Comparison of ENCODE assay signal across 8 cellular contexts in genomic region chr1:87327362-87328120, GRCh38. TPM values are rescaled to one million over a fixed set of nuclear protein-coding genes. Genes with fewer than 3 reads are reported as not detected.
DNase-seq lines count a peak whose midpoint lies in the region; ATAC-seq and TF ChIP-seq lines count a peak whose summit lies in the region.

No MANE protein-coding gene starts in this region.

- in situ Hi-C loops in GM13977 (cut with MboI; ENCODE audit: low pct_unique_long_range_greater_than_20kb, low sequenced_read_pairs, unreplicated experiment), result loop anchor here (25.0 kb wide), 2 partner anchors 110 to 635 kb away; no protein-coding TSS in a partner anchor

- H3K27ac Mint-ChIP-seq in stimulated activated naive CD8-positive, alpha-beta T cell treated with anti-CD3 and anti-CD28 coated beads, Interleukin-15, Interleukin-2, amounts not matched to agents 100 ng/mL and 50 ng/mL, for 24 hours, result no peak overlapping the region
- H3K27ac Mint-ChIP-seq in mesothelial cell of epicardium, result peak overlapping the region; percentile 99

- TF ChIP-seq CTCF in breast epithelium (IDR thresholded peaks at IDR 0.05) (no peak), mesothelial cell of epicardium (IDR thresholded peaks at IDR 0.05; ENCODE audit: unreplicated experiment) (no peak), GM13977 (IDR thresholded peaks at IDR 0.05; ENCODE audit: extremely low read depth, insufficient read depth, missing control alignments) (no peak)

- peaks cover 1 to 13% of the 10 kb centered on the region in 2 donors for H3K4me1 ChIP-seq in breast epithelium

- intact Hi-C loops in breast epithelium (cut with DNase I; ENCODE audit: low total_unique reads), result no loop called here

- no peaks in the 10 kb centered on the region for H3K36me3 ChIP-seq in breast epithelium

- H3K4me1 Mint-ChIP-seq in stimulated activated naive CD8-positive, alpha-beta T cell treated with anti-CD3 and anti-CD28 coated beads, Interleukin-15, Interleukin-2, amounts not matched to agents 100 ng/mL and 50 ng/mL, for 24 hours (ENCODE audit: low read depth), result peaks cover 36% of the 10 kb centered on the region
- H3K4me1 Mint-ChIP-seq in mesothelial cell of epicardium, result peaks cover 28% of the 10 kb centered on the region

- H3K27ac ChIP-seq in breast epithelium, result peak overlapping the region; percentile 98 to 100

- H3K4me3 Mint-ChIP-seq in stimulated activated naive CD8-positive, alpha-beta T cell treated with anti-CD3 and anti-CD28 coated beads, Interleukin-15, Interleukin-2, amounts not matched to agents 100 ng/mL and 50 ng/mL, for 24 hours, result peak overlapping the region; percentile 84
- H3K4me3 Mint-ChIP-seq in mesothelial cell of epicardium, result peak overlapping the region; percentile 96

- DNase-seq in stimulated activated naive CD8-positive, alpha-beta T cell treated with anti-CD3 and anti-CD28 coated beads, Interleukin-15, Interleukin-2, amounts not matched to agents 100 U/mL and 50 U/mL, for 24 hours, result no peak
- DNase-seq in breast epithelium (ENCODE audit: low spot score in 2 of 2) (no peak), mesothelial cell of epicardium (ENCODE audit: low spot score in 2 of 2, unreplicated experiment in 2 of 2) (no peak), NCI-H82 treated with DMSO at 0.1 percent for 48 hours (lab: John Stamatoyannopoulos, UW; ENCODE audit: unreplicated experiment) (no peak), SHP77 (lab: John Stamatoyannopoulos, UW) (no peak), GM13977 (ENCODE audit: low spot score) (no peak)

- H3K9me3 ChIP-seq in breast epithelium, result no peaks in the 10 kb centered on the region

- no peak for TF ChIP-seq POLR2A in breast epithelium (IDR thresholded peaks at IDR 0.05)

- H3K27me3 Mint-ChIP-seq in stimulated activated naive CD8-positive, alpha-beta T cell treated with anti-CD3 and anti-CD28 coated beads, Interleukin-15, Interleukin-2, amounts not matched to agents 100 ng/mL and 50 ng/mL, for 24 hours, result no peaks in the 10 kb centered on the region
- H3K27me3 Mint-ChIP-seq in mesothelial cell of epicardium (ENCODE audit: low read depth), result no peaks in the 10 kb centered on the region

- no peaks in the 10 kb centered on the region for H3K9me3 Mint-ChIP-seq in stimulated activated naive CD8-positive, alpha-beta T cell treated with anti-CD3 and anti-CD28 coated beads, Interleukin-15, Interleukin-2, amounts not matched to agents 100 ng/mL and 50 ng/mL, for 24 hours
- no peaks in the 10 kb centered on the region for H3K9me3 Mint-ChIP-seq in mesothelial cell of epicardium

- ATAC-seq in stimulated activated naive CD8-positive, alpha-beta T cell treated with anti-CD3 and anti-CD28 coated beads, Interleukin-15, Interleukin-2, amounts not matched to agents 100 U/mL and 50 U/mL, for 24 hours, result no peak
- ATAC-seq in HG02588 (IDR thresholded peaks at IDR 0.05; ENCODE audit: unreplicated experiment), result no peak

- peaks cover 7% of the 10 kb centered on the region for H3K36me3 Mint-ChIP-seq in stimulated activated naive CD8-positive, alpha-beta T cell treated with anti-CD3 and anti-CD28 coated beads, Interleukin-15, Interleukin-2, amounts not matched to agents 100 ng/mL and 50 ng/mL, for 24 hours (ENCODE audit: low read depth)
- peaks cover 7% of the 10 kb centered on the region for H3K36me3 Mint-ChIP-seq in mesothelial cell of epicardium

- H3K4me3 ChIP-seq in breast epithelium, result peak overlapping the region; percentile 85 to 95 (median 90)

- H3K27me3 ChIP-seq in breast epithelium, result no peaks in the 10 kb centered on the region

RNA-seq across cellular contexts. Expression of gene LMO4, which starts 1.1 kb away (rescaled TPM):
- 10 to 100 TPM; 34.4 to 67.5 (median 39.3) TPM for total RNA-seq in breast epithelium
- 86.5 to 96.9 TPM (median 93.0 TPM) in 3 replicates for total RNA-seq in mesothelial cell of epicardium
